Comparison of ENCODE assay signal across 8 cellular contexts in genomic region chr7:129189661-129190310, GRCh38. TPM values are rescaled to one million over a fixed set of nuclear protein-coding genes. Genes with fewer than 3 reads are reported as not detected.
DNase-seq lines count a peak whose midpoint lies in the region; ATAC-seq and TF ChIP-seq lines count a peak whose summit lies in the region.

No MANE protein-coding gene starts in this region.

- no peaks in the 10 kb centered on the region for H3K9me2 ChIP-seq in MM.1S (replicated peaks; ENCODE audit: insufficient read depth, low read length)

- H3K4me3 Mint-ChIP-seq in endothelial cell (ENCODE audit: unreplicated experiment) = peak overlapping the region; percentile 94

- no CpG with 5 or more reads among the region's 13 CpGs for WGBS in neuronal stem cell (ENCODE audit: extremely low coverage in 2 of 2, insufficient read length in 2 of 2, insufficient replicate concordance in 1 of 2), 2 donors

- H2BK15ac ChIP-seq in neuronal stem cell (ENCODE audit: low read length) = peak overlapping the region; percentile 47

- peak overlapping the region in 8 of 11 experiments; percentile 64 to 79 (median 75); a peak in 10 of 22 replicates for H3K27ac ChIP-seq in BLaER1 treated with 17β-estradiol and CSF1 and Interleukin-3, amounts not matched to agents 10 nM and 100 nM
- no peak overlapping the region for H3K27ac ChIP-seq in MM.1S (ENCODE audit: low read length)
- H3K27ac ChIP-seq in neuronal stem cell (replicated peaks; ENCODE audit: low read length) = no peak overlapping the region

- no peak overlapping the region for H2BK120ac ChIP-seq in neuronal stem cell (ENCODE audit: low read depth, low read length)

- H3K79me2 ChIP-seq in MM.1S (ENCODE audit: low read length) = no peaks in the 10 kb centered on the region

- peak overlapping the region; percentile 93 to 99 (median 98) for H3K4me2 ChIP-seq in BLaER1 treated with 17β-estradiol and CSF1 and Interleukin-3, amounts not matched to agents 10 nM and 100 nM
- H3K4me2 ChIP-seq in MM.1S (ENCODE audit: low read depth, low read length) (peak overlapping the region; percentile 78; the same call in 1 of the 2 replicates), neuronal stem cell (ENCODE audit: insufficient read depth, low read length, poor library complexity, severe bottlenecking) (peak overlapping the region; percentile 92)

- H3K4me1 ChIP-seq in BLaER1 treated with 17β-estradiol and CSF1 and Interleukin-3, amounts not matched to agents 10 nM and 100 nM = peaks cover 11 to 41% (median 27%) of the 10 kb centered on the region in 10 experiments; a peak in 19 of 20 replicates
- H3K4me1 ChIP-seq in MM.1S (ENCODE audit: low read length) (no peaks in the 10 kb centered on the region), neuronal stem cell (ENCODE audit: control insufficient read depth in 2 of 2, insufficient read depth in 1 of 2, low read depth in 1 of 2, low read length in 2 of 2) (peaks cover 14 to 15% of the 10 kb centered on the region in 2 donors)

- no peaks in the 10 kb centered on the region for H3K9me3 Mint-ChIP-seq in endothelial cell (ENCODE audit: unreplicated experiment)

- no peak for TF ChIP-seq CTCF in MM.1S (IDR thresholded peaks at IDR 0.05; ENCODE audit: low read length)
- TF ChIP-seq CTCF in endothelial cell (IDR thresholded peaks at IDR 0.05; ENCODE audit: unreplicated experiment) = no peak

- H3K9me3 ChIP-seq in BLaER1 treated with 17β-estradiol and CSF1 and Interleukin-3, amounts not matched to agents 10 nM and 100 nM (replicated peaks in 1 of 11) = peaks cover 0 to under 1% (median 0%) of the 10 kb centered on the region in 11 experiments; a peak in 1 of 22 replicates
- H3K9me3 ChIP-seq in MM.1S (replicated peaks; ENCODE audit: insufficient read depth, low read length) (no peaks in the 10 kb centered on the region), neuronal stem cell (replicated peaks in 1 of 2; ENCODE audit: control insufficient read depth in 2 of 2, insufficient read depth in 1 of 2, low read depth in 1 of 2, low read length in 2 of 2) (peaks cover 0 to 5% of the 10 kb centered on the region in 2 donors)

- peaks cover 21 to 41% (median 38%) of the 10 kb centered on the region in 11 experiments for H3K27me3 ChIP-seq in BLaER1 treated with 17β-estradiol and CSF1 and Interleukin-3, amounts not matched to agents 10 nM and 100 nM
- H3K27me3 ChIP-seq in MM.1S (replicated peaks; ENCODE audit: insufficient read depth, low read length) (peaks cover 12% of the 10 kb centered on the region), neuronal stem cell (ENCODE audit: control insufficient read depth in 3 of 3, insufficient read depth in 3 of 3, low read depth in 1 of 3, low read length in 3 of 3) (peaks cover 0 to 8% (median 0%) of the 10 kb centered on the region in 3 experiments)

- H3K9ac ChIP-seq in BLaER1 treated with 17β-estradiol and CSF1 and Interleukin-3, amounts not matched to agents 10 nM and 100 nM = peak overlapping the region; percentile 78 to 91 (median 83); a peak in 21 of 22 replicates
- H3K9ac ChIP-seq in MM.1S (ENCODE audit: low read length) (no peak overlapping the region), neuronal stem cell (ENCODE audit: low read depth, low read length, poor library complexity) (peak overlapping the region; percentile 99)

- no peak overlapping the region for H2BK12ac ChIP-seq in neuronal stem cell (ENCODE audit: low read length)

- no peak overlapping the region for H4K91ac ChIP-seq in neuronal stem cell (ENCODE audit: low read depth, low read length, poor library complexity)

- no peak for ATAC-seq in HG03196 (IDR thresholded peaks at IDR 0.05; ENCODE audit: unreplicated experiment)
- no peak for ATAC-seq in GM18498 (IDR thresholded peaks at IDR 0.05; ENCODE audit: unreplicated experiment)

- peaks cover 8% of the 10 kb centered on the region for H3K79me1 ChIP-seq in neuronal stem cell (ENCODE audit: low read depth, low read length)

- H2AK5ac ChIP-seq in neuronal stem cell (ENCODE audit: low read depth, low read length) = no peak overlapping the region

- no peaks in the 10 kb centered on the region for H3F3A ChIP-seq in MM.1S (ENCODE audit: insufficient read depth, low read length)

- peaks cover 17% of the 10 kb centered on the region for H3K4me1 Mint-ChIP-seq in endothelial cell (ENCODE audit: unreplicated experiment)

- H3K36me3 Mint-ChIP-seq in endothelial cell (ENCODE audit: low read depth, unreplicated experiment) = no peaks in the 10 kb centered on the region

- H4K20me1 ChIP-seq in BLaER1 treated with 17β-estradiol and CSF1 and Interleukin-3, amounts not matched to agents 10 nM and 100 nM = peaks cover 0 to 19% (median 0%) of the 10 kb centered on the region in 11 experiments; a peak in 5 of 22 replicates
- H4K20me1 ChIP-seq in MM.1S (ENCODE audit: insufficient read depth, low read length) = no peaks in the 10 kb centered on the region

- no peak overlapping the region for H4K8ac ChIP-seq in neuronal stem cell (ENCODE audit: low read depth, low read length)

- no peak overlapping the region for H2BK5ac ChIP-seq in neuronal stem cell (ENCODE audit: low read length)

- H3K27me3 Mint-ChIP-seq in endothelial cell (ENCODE audit: unreplicated experiment) = peaks cover 4% of the 10 kb centered on the region

- no peak for DNase-seq in MM.1S
- DNase-seq in endothelial cell (ENCODE audit: low spot score) = no peak
- no peak for DNase-seq in neuronal stem cell (ENCODE audit: low spot score)
- DNase-seq in HT-29 (ENCODE audit: low spot score) = no peak
- DNase-seq in activated CD4-positive, CD25-positive, alpha-beta regulatory T cell (lab: John Stamatoyannopoulos, UW) = no peak

- peak overlapping the region; percentile 74 to 89 (median 83) for H3K4me3 ChIP-seq in BLaER1 treated with 17β-estradiol and CSF1 and Interleukin-3, amounts not matched to agents 10 nM and 100 nM
- H3K4me3 ChIP-seq in MM.1S (ENCODE audit: low read length) = peak overlapping the region; percentile 53; the same call in 1 of the 2 replicates
- peak overlapping the region; percentile 65 to 98 for H3K4me3 ChIP-seq in neuronal stem cell (ENCODE audit: low read length in 2 of 2)

- peaks cover 0 to 17% (median 0%) of the 10 kb centered on the region in 11 experiments; a peak in 4 of 22 replicates for H3K36me3 ChIP-seq in BLaER1 treated with 17β-estradiol and CSF1 and Interleukin-3, amounts not matched to agents 10 nM and 100 nM
- no peaks in the 10 kb centered on the region for H3K36me3 ChIP-seq in MM.1S (replicated peaks; ENCODE audit: insufficient read depth, low read length)
- peaks cover 10 to 39% of the 10 kb centered on the region in 2 donors for H3K36me3 ChIP-seq in neuronal stem cell (replicated peaks in 1 of 2; ENCODE audit: control insufficient read depth in 2 of 2, insufficient read depth in 2 of 2, low read length in 2 of 2)

- H2AFZ ChIP-seq in MM.1S (ENCODE audit: low read length) (0 out of 2 replicates have a peak overlapping the region, but pooled peaks have one; percentile 21), neuronal stem cell (ENCODE audit: low read length) (peak overlapping the region; percentile 87)

- H3K23ac ChIP-seq in neuronal stem cell (ENCODE audit: low read depth, low read length, poor library complexity) = peak overlapping the region; percentile 82

- H3K18ac ChIP-seq in neuronal stem cell (ENCODE audit: low read length) = peak overlapping the region; percentile 99

- H3K4ac ChIP-seq in neuronal stem cell (ENCODE audit: low read length) = no peak overlapping the region

- peak overlapping the region; percentile 100 for H3K14ac ChIP-seq in neuronal stem cell (ENCODE audit: low read length)

- no peak overlapping the region for H3K27ac Mint-ChIP-seq in endothelial cell (ENCODE audit: unreplicated experiment)

RNA-seq across cellular contexts. Expression of gene SMO, which starts 1.4 kb away (rescaled TPM):
- 17.4 TPM for total RNA-seq in endothelial cell (ENCODE audit: unreplicated experiment)
- polyA plus RNA-seq in neuronal stem cell (2013, experiment 1 of 2) = 63.1 TPM
- polyA plus RNA-seq in neuronal stem cell (2013, experiment 2 of 2) = 62.7 TPM
- not detected in 2 replicates for total RNA-seq in HT-29 (2014; rRNA removed; shearing (Covaris generic))

RNA-seq across cellular contexts. Expression of gene AHCYL2, which starts 35.0 kb away (rescaled TPM):
- 19.9 TPM for total RNA-seq in endothelial cell (ENCODE audit: unreplicated experiment)
- polyA plus RNA-seq in neuronal stem cell (2013, experiment 1 of 2) = 21.6 TPM
- 21.4 TPM for polyA plus RNA-seq in neuronal stem cell (2013, experiment 2 of 2)
- 8.4 and 8.6 TPM in 2 replicates for total RNA-seq in HT-29 (2014; rRNA removed; shearing (Covaris generic))

RNA-seq across cellular contexts. Expression of gene TSPAN33, which starts 45.3 kb away (rescaled TPM):
- total RNA-seq in endothelial cell (ENCODE audit: unreplicated experiment) = 1.8 TPM
- polyA plus RNA-seq in neuronal stem cell (2013, experiment 1 of 2) = 20.1 TPM
- polyA plus RNA-seq in neuronal stem cell (2013, experiment 2 of 2) = 20.5 TPM
- total RNA-seq in HT-29 (2014; rRNA removed; shearing (Covaris generic)) = 0.89 and 1.6 TPM in 2 replicates

Comparison
In these comparisons a context has a peak if more than half of its experiments do, and no peak if none do; other contexts are left out.
1. H3K27ac ChIP-seq: peak in BLaER1 treated with 17β-estradiol and CSF1 and Interleukin-3, amounts not matched to agents 10 nM and 100 nM (8 of 11); none in MM.1S (single experiment) and neuronal stem cell (single experiment).
2. RNA of gene SMO, which starts 1.4 kb away (total RNA-seq): 17.4 TPM in endothelial cell (single experiment); not detected in HT-29; every median in the first group is over 10 times any median in the second.
3. Peak in every context shown above with its lines, with median percentiles within 50 percentile points of each other: H3K4me2 ChIP-seq and H3K4me3 ChIP-seq.